14 cellular contexts compared by ENCODE assay signal in the genomic region with DNA sequence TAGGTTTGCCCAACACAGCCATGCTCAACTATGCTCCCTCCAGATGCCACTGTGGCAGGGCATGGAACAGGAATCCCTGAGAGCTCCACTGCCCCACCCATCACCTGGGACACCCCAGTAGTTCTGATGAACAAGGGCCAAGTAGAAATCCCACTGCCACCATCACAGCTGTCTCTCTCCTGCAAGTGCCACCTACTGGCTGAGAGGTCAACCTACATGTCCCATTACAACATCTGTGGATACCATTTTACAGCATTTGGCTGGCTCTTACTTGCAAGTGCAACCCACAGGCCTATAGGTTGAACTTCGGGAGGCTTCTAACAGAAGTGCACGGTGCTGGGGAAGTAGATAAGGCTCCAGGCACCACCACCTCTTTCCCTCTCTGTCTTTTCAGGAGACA.
DNase-seq lines count a peak whose midpoint lies in the region; ATAC-seq, FAIRE-seq and TF ChIP-seq lines count a peak whose summit lies in the region.
"Had no signal": no experiment of that assay in that cellular context is flagged by ENCODE, and none has a peak within 500 bp of the region (broad histone marks: within the 10 kb centered on the region; RNA-seq: fewer than 3 reads in every experiment).

No MANE protein-coding gene starts in this region.

- H3K36me3 ChIP-seq in DND-41 (ENCODE audit: insufficient read depth, low read length): no peaks in the 10 kb centered on the region
- no peaks in the 10 kb centered on the region for H3K36me3 ChIP-seq in HCT116 (ENCODE audit: control insufficient read depth in 1 of 2, insufficient read depth in 2 of 2, low read length in 2 of 2)
- H3K36me3 ChIP-seq in keratinocyte (ENCODE audit: control insufficient read depth in 2 of 2, extremely low read depth in 1 of 2, insufficient read depth in 2 of 2, low read length in 2 of 2): no peaks in the 10 kb centered on the region
- no peaks in the 10 kb centered on the region for H3K36me3 ChIP-seq in stomach
- H3K36me3 ChIP-seq: esophagus squamous epithelium had no signal

- no peaks in the 10 kb centered on the region for H4K20me1 ChIP-seq in DND-41 (ENCODE audit: insufficient read depth, low read length)
- no peaks in the 10 kb centered on the region for H4K20me1 ChIP-seq in HCT116 (ENCODE audit: insufficient read depth)
- no peaks in the 10 kb centered on the region for H4K20me1 ChIP-seq in keratinocyte (ENCODE audit: control insufficient read depth, extremely low read depth, insufficient read depth, low read length)

- dilution Hi-C loops in keratinocyte (cut with MboI; ENCODE audit: extremely low pct_ligation_motif_present, low sequenced_read_pairs): no loop called here

- peak; percentile 30 for TF ChIP-seq CTCF in DND-41 (IDR thresholded peaks at IDR 0.05; ENCODE audit: borderline replicate concordance, extremely low read depth, low read length, poor library complexity, severe bottlenecking)
- TF ChIP-seq CTCF in HCT116 (IDR thresholded peaks at IDR 0.05 in 2 of 3, conservative IDR thresholded peaks at IDR 0.05 in 1 of 3; ENCODE audit: borderline replicate concordance in 1 of 3, insufficient read depth in 1 of 3, low read depth in 2 of 3, low read length in 2 of 3): peak in 2 of 3 experiments; percentile 37 to 40; a peak in 4 of 6 replicates
- TF ChIP-seq CTCF in keratinocyte (optimal IDR thresholded peaks at IDR 0.05 in 1 of 3, IDR thresholded peaks at IDR 0.05 in 1 of 3, conservative IDR thresholded peaks at IDR 0.05 in 1 of 3; ENCODE audit: extremely low read depth in 1 of 3, insufficient read depth in 2 of 3, low read length in 3 of 3): peak; percentile 21 to 31 (median 26)
- TF ChIP-seq CTCF in stomach (IDR thresholded peaks at IDR 0.05): no peak

- TF ChIP-seq RAD21 in HCT116 (IDR thresholded peaks at IDR 0.05; ENCODE audit: low read depth): peak; percentile 11; the same call in 1 of the 2 replicates

- no peak overlapping the region for H3K4me3 ChIP-seq in DND-41 (ENCODE audit: low read depth in 1 of 2, low read length in 2 of 2)
- H3K4me3 ChIP-seq in HCT116 (replicated peaks in 1 of 2; ENCODE audit: low read depth in 1 of 2, low read length in 2 of 2): no peak overlapping the region
- no peak overlapping the region for H3K4me3 ChIP-seq in keratinocyte (ENCODE audit: control insufficient read depth in 2 of 3, extremely low read depth in 1 of 3, insufficient read depth in 2 of 3, low read depth in 1 of 3, low read length in 3 of 3)
- no peak overlapping the region for H3K4me3 ChIP-seq in stomach
- H3K4me3 ChIP-seq: esophagus squamous epithelium had no signal

- DNase-seq in DND-41 (no peak), HCT116 (ENCODE audit: low read depth, low spot score) (no peak), OCI-M1 (lab: John Stamatoyannopoulos, UW) (peak; percentile 33), keratinocyte (ENCODE audit: low read depth, low spot score) (no peak), NCI-H1048 (lab: John Stamatoyannopoulos, UW) (no peak), stomach (no peak), CD1c-positive myeloid dendritic cell (ENCODE audit: extremely low spot score) (no peak)
- no peak for DNase-seq in NK-92 treated with Interleukin-12 subunit alpha and Interleukin-12 subunit beta, amount 100 ng/mL, for 24 hours (lab: John Stamatoyannopoulos, UW)
- DNase-seq: activated CD4-positive, alpha-beta T cell treated with anti-CD3 and anti-CD28 coated beads, Interleukin-2, amount 50 U/mL, for 48 hours; activated gamma-delta T cell treated with Interleukin-2 at 50 U/mL for 16 hours; esophagus squamous epithelium; NCI-H2081 treated with DMSO at 0.1 percent for 48 hours; stimulated activated naive CD8-positive, alpha-beta T cell treated with anti-CD3 and anti-CD28 coated beads, Interleukin-15, amount 100 ng/mL, for 72 hours had no signal

- no peaks in the 10 kb centered on the region for H3K9me2 ChIP-seq in HCT116 (ENCODE audit: insufficient read depth)

- H3K9ac ChIP-seq in DND-41 (ENCODE audit: low read depth, low read length) (no peak overlapping the region), HCT116 (ENCODE audit: low read length) (no peak overlapping the region), keratinocyte (ENCODE audit: control insufficient read depth, extremely low read depth, insufficient read depth, low read length) (no peak overlapping the region)

- TF ChIP-seq EP300 in stomach (IDR thresholded peaks at IDR 0.05): no peak

- H3K9me1 ChIP-seq in keratinocyte (ENCODE audit: control insufficient read depth, extremely low read depth, insufficient read depth, low read length): no peaks in the 10 kb centered on the region

- RAD21 ChIA-PET in HCT116 (lab: Charles Lee; ENCODE audit: low non-redundant PET in 1 of 2, low total read pairs in 2 of 2, uncharacterized antibody in 2 of 2, unreplicated experiment in 2 of 2): no interaction called here

- no peak for ATAC-seq in DND-41 (ENCODE audit: insufficient read depth, low read depth)
- ATAC-seq in HCT116: peak; percentile 78
- ATAC-seq: stimulated activated naive CD8-positive, alpha-beta T cell treated with anti-CD3 and anti-CD28 coated beads, Interleukin-15, amount 100 ng/mL, for 72 hours had no signal

- TF ChIP-seq POLR2A in HCT116 (IDR thresholded peaks at IDR 0.05; ENCODE audit: borderline replicate concordance, extremely low read depth, insufficient read depth, insufficient read length) (no peak), stomach (IDR thresholded peaks at IDR 0.05) (no peak)

- no peak for FAIRE-seq in keratinocyte (lab: Jason Lieb, UNC)
- FAIRE-seq: G401.6 had no signal

- H3K4me2 ChIP-seq in DND-41 (ENCODE audit: insufficient read depth, low read length) (no peak overlapping the region), HCT116 (ENCODE audit: low read length) (no peak overlapping the region), keratinocyte (ENCODE audit: control insufficient read depth, extremely low read depth, insufficient read depth, low read depth, low read length) (no peak overlapping the region)

- no peak overlapping the region for H3K27ac ChIP-seq in DND-41 (ENCODE audit: low read length)
- no peak overlapping the region for H3K27ac ChIP-seq in HCT116 (ENCODE audit: low read depth, low read length)
- no peak overlapping the region for H3K27ac ChIP-seq in keratinocyte (ENCODE audit: control insufficient read depth, insufficient read depth, low read length)
- H3K27ac ChIP-seq in stomach: no peak overlapping the region
- H3K27ac ChIP-seq: esophagus squamous epithelium had no signal

- no peaks in the 10 kb centered on the region for H3K79me2 ChIP-seq in DND-41 (ENCODE audit: insufficient read depth, low read length)
- no peaks in the 10 kb centered on the region for H3K79me2 ChIP-seq in HCT116 (ENCODE audit: insufficient read depth, low read length)
- H3K79me2 ChIP-seq in keratinocyte (ENCODE audit: control insufficient read depth, insufficient read depth, low read length): no peaks in the 10 kb centered on the region

- 64 to 81% (median 73%) methylated on average over 2 of the region's 2 CpGs for WGBS in stomach, 5 donors

- H3K9me3 ChIP-seq in DND-41 (ENCODE audit: insufficient read depth, low read length, severe bottlenecking) (peaks cover 23% of the 10 kb centered on the region), HCT116 (ENCODE audit: control insufficient read depth in 1 of 2, insufficient read depth in 1 of 2, low read depth in 1 of 2, low read length in 2 of 2) (peaks cover 0 to 6% of the 10 kb centered on the region in 2 experiments; a peak in 1 of 4 replicates), keratinocyte (ENCODE audit: control insufficient read depth, low read depth, low read length) (no peaks in the 10 kb centered on the region), stomach (peaks cover 0 to 44% (median 31%) of the 10 kb centered on the region in 4 donors)

- no peak overlapping the region for H2AFZ ChIP-seq in DND-41 (ENCODE audit: low read depth, low read length)
- H2AFZ ChIP-seq in HCT116 (ENCODE audit: low read depth, low read length, poor library complexity, severe bottlenecking): no peak overlapping the region
- no peak overlapping the region for H2AFZ ChIP-seq in keratinocyte (ENCODE audit: control insufficient read depth, low read length)

- H3K4me1 ChIP-seq in DND-41 (ENCODE audit: insufficient read depth, low read length): no peaks in the 10 kb centered on the region
- no peaks in the 10 kb centered on the region for H3K4me1 ChIP-seq in HCT116 (ENCODE audit: control insufficient read depth in 1 of 2, insufficient read depth in 2 of 2, low read length in 2 of 2)
- no peaks in the 10 kb centered on the region for H3K4me1 ChIP-seq in keratinocyte (ENCODE audit: control insufficient read depth, extremely low read depth, insufficient read depth, low read length)
- no peaks in the 10 kb centered on the region for H3K4me1 ChIP-seq in stomach
- H3K4me1 ChIP-seq: esophagus squamous epithelium had no signal

- CTCF ChIA-PET in HCT116 (lab: Charles Lee): no interaction called here

- H3K27me3 ChIP-seq in DND-41 (ENCODE audit: insufficient read depth, low read length, poor library complexity): no peaks in the 10 kb centered on the region
- no peaks in the 10 kb centered on the region for H3K27me3 ChIP-seq in HCT116 (ENCODE audit: insufficient read depth, low read length)
- no peaks in the 10 kb centered on the region for H3K27me3 ChIP-seq in keratinocyte (ENCODE audit: control insufficient read depth, extremely low read depth, insufficient read depth, low read length)
- no peaks in the 10 kb centered on the region for H3K27me3 ChIP-seq in stomach
- H3K27me3 ChIP-seq: esophagus squamous epithelium had no signal

- POLR2A ChIA-PET in HCT116 (lab: Charles Lee): no interaction called here

- intact Hi-C loops in HCT116 (cut with micrococcal nuclease): no loop called here
- intact Hi-C loops in stomach (cut with DNase I; ENCODE audit: low total_unique reads): no loop called here

- no TSS peak for BruUV-seq in HCT116 (replicated peaks; lab: Mats Ljungman, UMichigan)

TF ChIP-seq in HCT116, 20 proteins besides CTCF, POLR2A, EP300 and RAD21 (continues in another document):
- TF ChIP-seq, protein P1, sequence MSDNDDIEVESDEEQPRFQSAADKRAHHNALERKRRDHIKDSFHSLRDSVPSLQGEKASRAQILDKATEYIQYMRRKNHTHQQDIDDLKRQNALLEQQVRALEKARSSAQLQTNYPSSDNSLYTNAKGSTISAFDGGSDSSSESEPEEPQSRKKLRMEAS (IDR thresholded peaks at IDR 0.05): no peak
- TF ChIP-seq EZH2 (IDR thresholded peaks at IDR 0.05) (no peak), SP1 (IDR thresholded peaks at IDR 0.05; ENCODE audit: low read depth) (no peak)

Comparison
In these comparisons a context has a peak if more than half of its experiments do, and no peak if none do; other contexts are left out.
1. CTCF ChIP-seq: peak in DND-41 (single experiment), HCT116 (2 of 3) and keratinocyte (3 of 3); none in stomach (0 of 7).